Comparison of ENCODE assay signal across 11 cellular contexts in genomic region chr4:186936496-186937375, GRCh38.
A peak's percentile ranks its signal among the peaks of the same experiment; 100 is the strongest.
DNase-seq lines count a peak whose midpoint lies in the region; ATAC-seq and TF ChIP-seq lines count a peak whose summit lies in the region.
"Had no signal": no experiment of that assay in that cellular context is flagged by ENCODE, and none has a peak within 500 bp of the region (broad histone marks: within the 10 kb centered on the region; RNA-seq: fewer than 3 reads in every experiment).

No MANE protein-coding gene starts in this region.

- H3K9me3 ChIP-seq in mammary epithelial cell (replicated peaks; ENCODE audit: insufficient read depth, low read length) = no peaks in the 10 kb centered on the region
- no peaks in the 10 kb centered on the region for H3K9me3 ChIP-seq in effector memory CD4-positive, alpha-beta T cell (ENCODE audit: control insufficient read depth, low read length)
- H3K9me3 ChIP-seq: psoas muscle had no signal

- H3K27me3 ChIP-seq in mammary epithelial cell (ENCODE audit: insufficient read depth, low read length) = no peaks in the 10 kb centered on the region
- no peaks in the 10 kb centered on the region for H3K27me3 ChIP-seq in effector memory CD4-positive, alpha-beta T cell (replicated peaks; ENCODE audit: control insufficient read depth, insufficient read depth, low read length, poor library complexity, severe bottlenecking)

- peak overlapping the region; percentile 95 for H3K27ac Mint-ChIP-seq in type B pancreatic cell

- intact Hi-C loops in mammary epithelial cell (cut with micrococcal nuclease) = loop anchor here (10.0 kb wide), 4 partner anchors 92 to 668 kb away; no protein-coding TSS in a partner anchor
- intact Hi-C loops in left colon (cut with DNase I, micrococcal nuclease) = no loop called here

- no peak overlapping the region for H3K4me3 ChIP-seq in mammary epithelial cell (replicated peaks in 1 of 3; ENCODE audit: insufficient read depth in 1 of 3, low read depth in 2 of 3, low read length in 3 of 3)
- H3K4me3 ChIP-seq in effector memory CD4-positive, alpha-beta T cell (ENCODE audit: insufficient read depth, low read depth, low read length, poor library complexity, severe bottlenecking) = no peak overlapping the region
- H3K4me3 ChIP-seq: psoas muscle had no signal

- DNase-seq in DMS153 (lab: John Stamatoyannopoulos, UW) (peak; percentile 27), DMS153 treated with DMSO at 0.1 percent for 48 hours (lab: John Stamatoyannopoulos, UW; ENCODE audit: unreplicated experiment) (no peak), mammary epithelial cell (peak; percentile 79), left colon (no peak), type B pancreatic cell (ENCODE audit: extremely low spot score, unreplicated experiment) (no peak)
- no peak for DNase-seq in activated CD4-positive, alpha-beta T cell treated with anti-CD3 and anti-CD28 coated beads for 4 hours
- no peak for DNase-seq in effector memory CD4-positive, alpha-beta T cell
- DNase-seq: activated CD4-positive, alpha-beta T cell treated with anti-CD3 and anti-CD28 coated beads for 48 hours; psoas muscle had no signal

- dilution Hi-C loops in mammary epithelial cell (cut with HindIII; ENCODE audit: low sequenced_read_pairs) = no loop called here

- TF ChIP-seq CTCF in mammary epithelial cell (conservative IDR thresholded peaks at IDR 0.05 in 1 of 2, IDR thresholded peaks at IDR 0.05 in 1 of 2; ENCODE audit: extremely low read depth in 1 of 2, insufficient read depth in 1 of 2, low read depth in 1 of 2, low read length in 2 of 2) (peak; percentile 43 to 49), type B pancreatic cell (conservative IDR thresholded peaks at IDR 0.05) (no peak)

- CTCF ChIA-PET in mammary epithelial cell (lab: Charles Lee; ENCODE audit: low non-redundant PET) = interaction anchor here (0.7 kb wide), 1 partner anchor 55 kb away, joined by 3 read pairs; no protein-coding TSS in a partner anchor

- peaks cover 24% of the 10 kb centered on the region for H3K4me1 ChIP-seq in mammary epithelial cell (ENCODE audit: insufficient read depth, low read length)
- no peaks in the 10 kb centered on the region for H3K4me1 ChIP-seq in effector memory CD4-positive, alpha-beta T cell (ENCODE audit: control insufficient read depth, insufficient read depth, low read length, poor library complexity, severe bottlenecking)
- H3K4me1 ChIP-seq: psoas muscle had no signal

- no peak overlapping the region for H3K9ac ChIP-seq in mammary epithelial cell (ENCODE audit: insufficient read depth, low read length)

- H3K36me3 ChIP-seq in mammary epithelial cell (ENCODE audit: insufficient read depth, low read length) = no peaks in the 10 kb centered on the region
- no peaks in the 10 kb centered on the region for H3K36me3 ChIP-seq in effector memory CD4-positive, alpha-beta T cell (ENCODE audit: control insufficient read depth, insufficient read depth, low read length)

- H3K27ac ChIP-seq in mammary epithelial cell (ENCODE audit: insufficient read depth, low read depth, low read length) = peak overlapping the region; percentile 74
- no peak overlapping the region for H3K27ac ChIP-seq in effector memory CD4-positive, alpha-beta T cell (ENCODE audit: insufficient read depth, low read length, poor library complexity, severe bottlenecking)
- H3K27ac ChIP-seq: 22Rv1, psoas muscle had no signal

- peak overlapping the region; percentile 59 for H3K4me2 ChIP-seq in mammary epithelial cell (ENCODE audit: insufficient read depth, low read depth, low read length)

- 54% methylated on average over 9 of the region's 9 CpGs for WGBS in mammary epithelial cell (ENCODE audit: low coverage, missing lambda C conversion rate)

- H3K36me3 Mint-ChIP-seq in type B pancreatic cell = no peaks in the 10 kb centered on the region

- H3K4me3 Mint-ChIP-seq in type B pancreatic cell = peak overlapping the region; percentile 12

- H4K20me1 ChIP-seq in mammary epithelial cell (ENCODE audit: insufficient read depth, low read length) = no peaks in the 10 kb centered on the region

- ATAC-seq in left colon (peak; percentile 83), HG03196 (IDR thresholded peaks at IDR 0.05; ENCODE audit: unreplicated experiment) (no peak)
- ATAC-seq: psoas muscle had no signal

- no peaks in the 10 kb centered on the region for H3K27me3 Mint-ChIP-seq in type B pancreatic cell

- no peaks in the 10 kb centered on the region for H3K9me3 Mint-ChIP-seq in type B pancreatic cell

- H3K4me1 Mint-ChIP-seq in type B pancreatic cell (ENCODE audit: unreplicated experiment) = peaks cover 29% of the 10 kb centered on the region

- peak overlapping the region; percentile 82 for H2AFZ ChIP-seq in mammary epithelial cell (ENCODE audit: low read depth, low read length)

- in situ Hi-C loops in mammary epithelial cell (cut with MboI; ENCODE audit: low sequenced_read_pairs in 2 of 2) = loop anchor here in 1 of 2 donors (25.0 kb wide), 1 partner anchor 199 kb away; no protein-coding TSS in a partner anchor

- no TSS peak for BruUV-seq in mammary epithelial cell (replicated peaks; lab: Mats Ljungman, UMichigan)

- no peaks in the 10 kb centered on the region for H3K79me2 ChIP-seq in mammary epithelial cell (ENCODE audit: insufficient read depth, low read length)

Comparison
In these comparisons a context has a peak if more than half of its experiments do, and no peak if none do; other contexts are left out.
1. DNase-seq: peak in DMS153 (single experiment) and mammary epithelial cell (single experiment); none in DMS153 treated with DMSO at 0.1 percent for 48 hours (single experiment), left colon (0 of 2), type B pancreatic cell (single experiment), activated CD4-positive, alpha-beta T cell treated with anti-CD3 and anti-CD28 coated beads for 4 hours (0 of 2) and effector memory CD4-positive, alpha-beta T cell (0 of 3).